Comparison of ENCODE assay signal across 14 cellular contexts in genomic region chr5:140827704-140828401, GRCh38. TPM values are rescaled to one million over a fixed set of nuclear protein-coding genes. Genes with fewer than 3 reads are reported as not detected.
DNase-seq lines count a peak whose midpoint lies in the region; ATAC-seq, FAIRE-seq and TF ChIP-seq lines count a peak whose summit lies in the region.
"Had no signal": no experiment of that assay in that cellular context is flagged by ENCODE, and none has a peak within 500 bp of the region (broad histone marks: within the 10 kb centered on the region; RNA-seq: fewer than 3 reads in every experiment).

Gene PCDHA6 (plus strand): TSS chr5:140827960. CDS start chr5:140828092, 132 bp downstream.

- no peak for ATAC-seq in activated CD8-positive, alpha-beta T cell treated with anti-CD3 and anti-CD28 coated beads, Interleukin-2, amount 10 ng/mL, durations not matched to agents 7 days and 5 days
- ATAC-seq in activated CD8-positive, alpha-beta T cell treated with anti-CD3 and anti-CD28 coated beads for 36 hours, result no peak
- ATAC-seq in HG03025 (IDR thresholded peaks at IDR 0.05; ENCODE audit: low FRiP score, unreplicated experiment) (no peak), HG02884 (IDR thresholded peaks at IDR 0.05; ENCODE audit: unreplicated experiment) (no peak)
- ATAC-seq: A549; stimulated activated effector memory CD8-positive, alpha-beta T cell treated with anti-CD3 and anti-CD28 coated beads, Interleukin-12 subunit alpha, Interleukin-12 subunit beta, amount 100 ng/mL, for 72 hours had no signal

- peak; percentile 50 for FAIRE-seq in urothelium cell line (lab: Jason Lieb, UNC)
- FAIRE-seq: A549 had no signal

- 60% methylated on average over 30 of the region's 34 CpGs for WGBS in mesenchymal stem cell

- no peak within 1 kb of the TSS for H2BK12ac ChIP-seq in mesenchymal stem cell (ENCODE audit: low read length in 2 of 2)

- peak within 1 kb of the TSS; percentile 72 for H4K8ac ChIP-seq in mesenchymal stem cell (ENCODE audit: low read length)

- CTCF ChIA-PET in activated CD8-positive, alpha-beta T cell treated with anti-CD3 and anti-CD28 coated beads, Interleukin-2, amount 10 ng/mL, durations not matched to agents 7 days and 5 days (lab: Charles Lee), result no interaction called here
- CTCF ChIA-PET in activated CD8-positive, alpha-beta T cell treated with anti-CD3 and anti-CD28 coated beads for 36 hours (lab: Charles Lee), result interaction anchor here (2.4 kb wide), 1 partner anchor 14 kb away, joined by 7 read pairs; no protein-coding TSS in a partner anchor

- no peak within 1 kb of the TSS for H2BK5ac ChIP-seq in mesenchymal stem cell (ENCODE audit: low read depth, low read length, poor library complexity, severe bottlenecking)

- peak within 1 kb of the TSS; percentile 39 for H4K91ac ChIP-seq in mesenchymal stem cell (ENCODE audit: low read length)

- no peak within 1 kb of the TSS for H3K23ac ChIP-seq in mesenchymal stem cell (ENCODE audit: low read length in 2 of 2)

- peak within 1 kb of the TSS; percentile 53 for H3K4me2 ChIP-seq in mesenchymal stem cell (ENCODE audit: low read length, poor library complexity, severe bottlenecking)
- H3K4me2 ChIP-seq: A549 had no signal

- H3K9me3 Mint-ChIP-seq in activated CD8-positive, alpha-beta T cell treated with anti-CD3 and anti-CD28 coated beads, Interleukin-2, amount 10 ng/mL, durations not matched to agents 7 days and 5 days (ENCODE audit: insufficient read depth), result peaks cover 24% of the 10 kb centered on the region
- H3K9me3 Mint-ChIP-seq in activated CD8-positive, alpha-beta T cell treated with anti-CD3 and anti-CD28 coated beads for 36 hours, result peaks cover 20% of the 10 kb centered on the region

- no peak for DNase-seq in activated CD8-positive, alpha-beta T cell treated with anti-CD3 and anti-CD28 coated beads, Interleukin-2, amount 10 ng/mL, durations not matched to agents 7 days and 5 days
- no peak for DNase-seq in activated CD8-positive, alpha-beta T cell treated with anti-CD3 and anti-CD28 coated beads for 36 hours
- DNase-seq in cerebellum (ENCODE audit: low spot score) (no peak), mesenchymal stem cell (peak; percentile 62), urothelium cell line (ENCODE audit: low spot score) (peak; percentile 8), amniotic stem cell (lab: John Stamatoyannopoulos, UW) (no peak)
- DNase-seq: DMS79 treated with DMSO at 0.1 percent for 48 hours; OCI-M1; stimulated activated CD4-positive, alpha-beta T cell treated with anti-CD3 and anti-CD28 coated beads, Interleukin-15, amount 100 ng/mL, for 24 hours had no signal

- H3K9me3 ChIP-seq in mesenchymal stem cell (ENCODE audit: control insufficient read depth, low read length), result peaks cover 45% of the 10 kb centered on the region
- H3K9me3 ChIP-seq: A549 had no signal

- POLR2A ChIA-PET in activated CD8-positive, alpha-beta T cell treated with anti-CD3 and anti-CD28 coated beads, Interleukin-2, amount 10 ng/mL, durations not matched to agents 7 days and 5 days (lab: Charles Lee), result no interaction called here
- POLR2A ChIA-PET in activated CD8-positive, alpha-beta T cell treated with anti-CD3 and anti-CD28 coated beads for 36 hours (lab: Charles Lee), result no interaction called here

- H2AFZ ChIP-seq in mesenchymal stem cell (ENCODE audit: low read depth, low read length), result peak within 1 kb of the TSS; percentile 88

- H3K4me3 ChIP-seq in mesenchymal stem cell (ENCODE audit: insufficient read depth in 1 of 2, low read depth in 1 of 2, low read length in 2 of 2), result peak within 1 kb of the TSS; percentile 47 to 65
- H3K4me3 ChIP-seq: A549 had no signal

- H3K4me1 ChIP-seq in mesenchymal stem cell (ENCODE audit: control insufficient read depth, insufficient read depth, low read depth, low read length), result peaks cover 2% of the 10 kb centered on the region
- H3K4me1 ChIP-seq: A549 had no signal

- no peak within 1 kb of the TSS for H2AK5ac ChIP-seq in mesenchymal stem cell (ENCODE audit: low read length, severe bottlenecking)

- no peak within 1 kb of the TSS for H3K27ac Mint-ChIP-seq in activated CD8-positive, alpha-beta T cell treated with anti-CD3 and anti-CD28 coated beads, Interleukin-2, amount 10 ng/mL, durations not matched to agents 7 days and 5 days
- no peak within 1 kb of the TSS for H3K27ac Mint-ChIP-seq in activated CD8-positive, alpha-beta T cell treated with anti-CD3 and anti-CD28 coated beads for 36 hours
- H3K27ac Mint-ChIP-seq: stimulated activated effector memory CD8-positive, alpha-beta T cell treated with anti-CD3 and anti-CD28 coated beads, Interleukin-12 subunit alpha, Interleukin-12 subunit beta, amount 100 ng/mL, for 72 hours had no signal

- intact Hi-C loops in activated CD8-positive, alpha-beta T cell treated with anti-CD3 and anti-CD28 coated beads for 36 hours (cut with micrococcal nuclease), result no loop called here

- H2BK15ac ChIP-seq in mesenchymal stem cell (ENCODE audit: low read depth, poor library complexity, severe bottlenecking), result peak within 1 kb of the TSS; percentile 28

- H2BK120ac ChIP-seq in mesenchymal stem cell (ENCODE audit: low read depth, low read length), result no peak within 1 kb of the TSS

- peak within 1 kb of the TSS; percentile 62 for H3K27ac ChIP-seq in mesenchymal stem cell (ENCODE audit: low read length, poor library complexity, severe bottlenecking)
- H3K27ac ChIP-seq: A549 had no signal

- peaks cover 6% of the 10 kb centered on the region for H3K79me1 ChIP-seq in mesenchymal stem cell (replicated peaks; ENCODE audit: low read length, poor library complexity, severe bottlenecking)

- no peak for TF ChIP-seq CTCF in activated CD8-positive, alpha-beta T cell treated with anti-CD3 and anti-CD28 coated beads for 36 hours (IDR thresholded peaks at IDR 0.05)

- H3K4me3 Mint-ChIP-seq in activated CD8-positive, alpha-beta T cell treated with anti-CD3 and anti-CD28 coated beads, Interleukin-2, amount 10 ng/mL, durations not matched to agents 7 days and 5 days, result peak within 1 kb of the TSS; percentile 23
- H3K4me3 Mint-ChIP-seq in activated CD8-positive, alpha-beta T cell treated with anti-CD3 and anti-CD28 coated beads for 36 hours, result no peak within 1 kb of the TSS
- H3K4me3 Mint-ChIP-seq: stimulated activated effector memory CD8-positive, alpha-beta T cell treated with anti-CD3 and anti-CD28 coated beads, Interleukin-12 subunit alpha, Interleukin-12 subunit beta, amount 100 ng/mL, for 72 hours had no signal

- H3K27me3 Mint-ChIP-seq in activated CD8-positive, alpha-beta T cell treated with anti-CD3 and anti-CD28 coated beads, Interleukin-2, amount 10 ng/mL, durations not matched to agents 7 days and 5 days (ENCODE audit: low read depth), result no peaks in the 10 kb centered on the region
- peaks cover 29% of the 10 kb centered on the region for H3K27me3 Mint-ChIP-seq in activated CD8-positive, alpha-beta T cell treated with anti-CD3 and anti-CD28 coated beads for 36 hours

- no peaks in the 10 kb centered on the region for H3K27me3 ChIP-seq in mesenchymal stem cell (ENCODE audit: control insufficient read depth in 1 of 2, insufficient read depth in 1 of 2, low read length in 2 of 2)

- H3K18ac ChIP-seq in mesenchymal stem cell (ENCODE audit: low read depth in 1 of 2, low read length in 2 of 2), result peak within 1 kb of the TSS; percentile 62 to 78

- peaks cover 11% of the 10 kb centered on the region for H3K36me3 Mint-ChIP-seq in activated CD8-positive, alpha-beta T cell treated with anti-CD3 and anti-CD28 coated beads, Interleukin-2, amount 10 ng/mL, durations not matched to agents 7 days and 5 days (ENCODE audit: low read depth)
- peaks cover 7% of the 10 kb centered on the region for H3K36me3 Mint-ChIP-seq in activated CD8-positive, alpha-beta T cell treated with anti-CD3 and anti-CD28 coated beads for 36 hours (ENCODE audit: low read depth)
- H3K36me3 Mint-ChIP-seq: stimulated activated effector memory CD8-positive, alpha-beta T cell treated with anti-CD3 and anti-CD28 coated beads, Interleukin-12 subunit alpha, Interleukin-12 subunit beta, amount 100 ng/mL, for 72 hours had no signal

- peak within 1 kb of the TSS; percentile 17 for H3K9ac ChIP-seq in mesenchymal stem cell (ENCODE audit: low read length)

- H3K4ac ChIP-seq in mesenchymal stem cell (ENCODE audit: low read depth in 1 of 2, low read length in 2 of 2), result peak within 1 kb of the TSS in 1 of 2 experiments; percentile 50

- peak within 1 kb of the TSS in 1 of 2 experiments; percentile 87 for H3K14ac ChIP-seq in mesenchymal stem cell (ENCODE audit: low read length in 2 of 2)

- peaks cover 0 to 26% of the 10 kb centered on the region in 2 experiments for H3K36me3 ChIP-seq in mesenchymal stem cell (ENCODE audit: control insufficient read depth in 1 of 2, insufficient read depth in 2 of 2, low read depth in 1 of 2, low read length in 2 of 2)

- no peaks in the 10 kb centered on the region for H3K4me1 Mint-ChIP-seq in activated CD8-positive, alpha-beta T cell treated with anti-CD3 and anti-CD28 coated beads, Interleukin-2, amount 10 ng/mL, durations not matched to agents 7 days and 5 days (ENCODE audit: low read depth)
- no peaks in the 10 kb centered on the region for H3K4me1 Mint-ChIP-seq in activated CD8-positive, alpha-beta T cell treated with anti-CD3 and anti-CD28 coated beads for 36 hours (ENCODE audit: low read depth)
- H3K4me1 Mint-ChIP-seq: stimulated activated effector memory CD8-positive, alpha-beta T cell treated with anti-CD3 and anti-CD28 coated beads, Interleukin-12 subunit alpha, Interleukin-12 subunit beta, amount 100 ng/mL, for 72 hours had no signal

RNA-seq across cellular contexts. Expression of gene PCDHA6, which starts in this region (rescaled TPM):
- not detected for total RNA-seq in activated CD8-positive, alpha-beta T cell treated with anti-CD3 and anti-CD28 coated beads, Interleukin-2, amount 10 ng/mL, durations not matched to agents 7 days and 5 days
- not detected for total RNA-seq in activated CD8-positive, alpha-beta T cell treated with anti-CD3 and anti-CD28 coated beads for 36 hours
- total RNA-seq in cerebellum, result 26.8 TPM
- 7.1 TPM for polyA plus RNA-seq in mesenchymal stem cell (2013, experiment 1 of 2)
- polyA plus RNA-seq in mesenchymal stem cell (2013, experiment 2 of 2), result 7.7 TPM
- total RNA-seq: activated CD8-positive, alpha-beta memory T cell treated with anti-CD3 and anti-CD28 coated beads for 36 hours had no signal

Comparison
In these comparisons a context has a peak if more than half of its experiments do, and no peak if none do; other contexts are left out.
1. RNA of gene PCDHA6 (total RNA-seq): 26.8 TPM in cerebellum (single experiment); not detected in activated CD8-positive, alpha-beta T cell treated with anti-CD3 and anti-CD28 coated beads, Interleukin-2, amount 10 ng/mL, durations not matched to agents 7 days and 5 days and not detected in activated CD8-positive, alpha-beta T cell treated with anti-CD3 and anti-CD28 coated beads for 36 hours; every median in the first group is over 10 times any median in the second.
2. DNase-seq: peak in mesenchymal stem cell (single experiment) and urothelium cell line (single experiment); none in activated CD8-positive, alpha-beta T cell treated with anti-CD3 and anti-CD28 coated beads, Interleukin-2, amount 10 ng/mL, durations not matched to agents 7 days and 5 days (single experiment), activated CD8-positive, alpha-beta T cell treated with anti-CD3 and anti-CD28 coated beads for 36 hours (single experiment), cerebellum (single experiment) and amniotic stem cell (single experiment).